ENCODE assay signal across 1 cellular context in the genomic region with DNA sequence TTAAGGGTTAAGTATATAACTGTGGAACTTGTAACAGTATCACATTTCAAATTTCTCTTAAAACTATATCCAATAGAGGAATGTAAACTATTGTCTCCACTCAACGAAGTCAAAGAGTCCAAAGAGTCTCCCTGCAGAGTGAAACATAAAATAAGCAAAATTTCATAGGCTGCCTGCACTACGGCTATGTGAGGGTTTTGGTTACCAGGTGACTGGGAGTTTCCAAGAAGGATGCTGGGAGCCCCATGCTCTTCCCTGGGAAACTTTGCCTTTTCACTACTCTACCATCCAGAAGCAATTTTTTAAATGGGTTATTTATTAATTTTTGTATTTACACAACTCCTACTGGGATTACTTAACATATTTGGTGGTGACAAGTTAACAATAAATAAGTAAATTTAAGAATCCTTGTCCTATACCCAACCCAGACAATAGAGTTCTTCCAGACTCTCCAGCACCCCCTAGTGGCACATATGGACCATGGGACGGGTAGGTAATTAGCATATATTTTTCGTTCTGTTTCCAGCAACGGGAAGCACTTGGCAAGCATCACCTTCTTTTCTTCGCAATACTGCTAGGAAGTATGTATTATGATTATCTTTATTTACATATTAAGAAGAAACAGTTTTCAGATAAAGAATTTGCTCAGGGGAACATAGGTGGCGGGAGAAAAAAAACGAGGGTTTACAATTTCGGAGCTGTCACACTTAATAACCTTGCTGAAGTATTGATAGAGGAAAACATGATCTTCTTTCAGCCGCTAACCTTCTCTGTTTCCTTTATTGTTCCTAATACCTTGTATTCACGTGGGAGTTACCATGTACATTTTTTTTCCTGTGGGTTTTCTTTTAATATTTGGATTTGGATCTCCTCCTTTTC.
TF ChIP-seq lines count a peak whose summit lies in the region.

No MANE protein-coding gene starts in this region.

TF ChIP-seq in HepG2, 621 proteins besides CTCF, POLR2A, EP300 and RAD21 (continued from another document):
- TF ChIP-seq, protein P1, sequence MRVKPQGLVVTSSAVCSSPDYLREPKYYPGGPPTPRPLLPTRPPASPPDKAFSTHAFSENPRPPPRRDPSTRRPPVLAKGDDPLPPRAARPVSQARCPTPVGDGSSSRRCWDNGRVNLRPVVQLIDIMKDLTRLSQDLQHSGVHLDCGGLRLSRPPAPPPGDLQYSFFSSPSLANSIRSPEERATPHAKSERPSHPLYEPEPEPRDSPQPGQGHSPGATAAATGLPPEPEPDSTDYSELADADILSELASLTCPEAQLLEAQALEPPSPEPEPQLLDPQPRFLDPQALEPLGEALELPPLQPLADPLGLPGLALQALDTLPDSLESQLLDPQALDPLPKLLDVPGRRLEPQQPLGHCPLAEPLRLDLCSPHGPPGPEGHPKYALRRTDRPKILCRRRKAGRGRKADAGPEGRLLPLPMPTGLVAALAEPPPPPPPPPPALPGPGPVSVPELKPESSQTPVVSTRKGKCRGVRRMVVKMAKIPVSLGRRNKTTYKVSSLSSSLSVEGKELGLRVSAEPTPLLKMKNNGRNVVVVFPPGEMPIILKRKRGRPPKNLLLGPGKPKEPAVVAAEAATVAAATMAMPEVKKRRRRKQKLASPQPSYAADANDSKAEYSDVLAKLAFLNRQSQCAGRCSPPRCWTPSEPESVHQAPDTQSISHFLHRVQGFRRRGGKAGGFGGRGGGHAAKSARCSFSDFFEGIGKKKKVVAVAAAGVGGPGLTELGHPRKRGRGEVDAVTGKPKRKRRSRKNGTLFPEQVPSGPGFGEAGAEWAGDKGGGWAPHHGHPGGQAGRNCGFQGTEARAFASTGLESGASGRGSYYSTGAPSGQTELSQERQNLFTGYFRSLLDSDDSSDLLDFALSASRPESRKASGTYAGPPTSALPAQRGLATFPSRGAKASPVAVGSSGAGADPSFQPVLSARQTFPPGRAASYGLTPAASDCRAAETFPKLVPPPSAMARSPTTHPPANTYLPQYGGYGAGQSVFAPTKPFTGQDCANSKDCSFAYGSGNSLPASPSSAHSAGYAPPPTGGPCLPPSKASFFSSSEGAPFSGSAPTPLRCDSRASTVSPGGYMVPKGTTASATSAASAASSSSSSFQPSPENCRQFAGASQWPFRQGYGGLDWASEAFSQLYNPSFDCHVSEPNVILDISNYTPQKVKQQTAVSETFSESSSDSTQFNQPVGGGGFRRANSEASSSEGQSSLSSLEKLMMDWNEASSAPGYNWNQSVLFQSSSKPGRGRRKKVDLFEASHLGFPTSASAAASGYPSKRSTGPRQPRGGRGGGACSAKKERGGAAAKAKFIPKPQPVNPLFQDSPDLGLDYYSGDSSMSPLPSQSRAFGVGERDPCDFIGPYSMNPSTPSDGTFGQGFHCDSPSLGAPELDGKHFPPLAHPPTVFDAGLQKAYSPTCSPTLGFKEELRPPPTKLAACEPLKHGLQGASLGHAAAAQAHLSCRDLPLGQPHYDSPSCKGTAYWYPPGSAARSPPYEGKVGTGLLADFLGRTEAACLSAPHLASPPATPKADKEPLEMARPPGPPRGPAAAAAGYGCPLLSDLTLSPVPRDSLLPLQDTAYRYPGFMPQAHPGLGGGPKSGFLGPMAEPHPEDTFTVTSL (CRISPR knock-in tag; IDR thresholded peaks at IDR 0.05; ENCODE audit: borderline replicate concordance), result no peak
- TF ChIP-seq STAG1 (CRISPR knock-in tag; IDR thresholded peaks at IDR 0.05) (peak; percentile 67), RXRB (CRISPR knock-in tag; IDR thresholded peaks at IDR 0.05; ENCODE audit: borderline replicate concordance) (no peak), SRSF1 (optimal IDR thresholded peaks at IDR 0.05; ENCODE audit: low read depth, low read length) (no peak), SOX5 (CRISPR knock-in tag; IDR thresholded peaks at IDR 0.05; ENCODE audit: borderline replicate concordance) (no peak), ERF (CRISPR knock-in tag; IDR thresholded peaks at IDR 0.05) (no peak), DPF2 (CRISPR knock-in tag; IDR thresholded peaks at IDR 0.05; ENCODE audit: borderline replicate concordance, low read depth) (no peak), PRPF4 (IDR thresholded peaks at IDR 0.05; ENCODE audit: low read depth, low read length, poor library complexity, severe bottlenecking) (no peak), CREB1 (IDR thresholded peaks at IDR 0.05) (no peak), CREB1 (CRISPR knock-in tag; IDR thresholded peaks at IDR 0.05) (no peak), TAF15 (IDR thresholded peaks at IDR 0.05; ENCODE audit: low read depth, low read length, poor library complexity, severe bottlenecking) (no peak), KDM1A (CRISPR knock-in tag; IDR thresholded peaks at IDR 0.05) (no peak), MIXL1 (CRISPR knock-in tag; IDR thresholded peaks at IDR 0.05) (0 out of 2 replicates have a peak, but pooled peaks have one; percentile 46), POLR2AphosphoS5 (IDR thresholded peaks at IDR 0.05; ENCODE audit: low read depth, low read length) (no peak), MZF1 (CRISPR knock-in tag; IDR thresholded peaks at IDR 0.05; ENCODE audit: borderline replicate concordance) (no peak), HNRNPH1 (optimal IDR thresholded peaks at IDR 0.05; ENCODE audit: low read depth, low read length) (no peak), SNRNP70 (IDR thresholded peaks at IDR 0.05; ENCODE audit: low read depth, low read length) (no peak), SMC3 (IDR thresholded peaks at IDR 0.05; ENCODE audit: low read length) (peak; percentile 59)
TF ChIP-seq in HepG2: peak in this region for 3.
